25 cellular contexts compared by ENCODE assay signal in genomic region chr12:49901026-49901425, GRCh38. TPM values are rescaled to one million over a fixed set of nuclear protein-coding genes. Genes with fewer than 3 reads are reported as not detected.
"Had no signal": no experiment of that assay in that cellular context is flagged by ENCODE, and none has a peak within 500 bp of the region (broad histone marks: within the 10 kb centered on the region; RNA-seq: fewer than 3 reads in every experiment).

No MANE protein-coding gene starts in this region.

- H3K9me3 ChIP-seq: body of pancreas, thoracic aorta, vagina had no signal

- H2AFZ ChIP-seq: hepatocyte had no signal

- H3K36me3 Mint-ChIP-seq: activated naive CD4-positive, alpha-beta T cell treated with anti-CD3 and anti-CD28 coated beads, Interleukin-2, amount 50 U/mL, for 24 hours; immature natural killer cell; type B pancreatic cell; WTC11 had no signal

- H3K9me3 Mint-ChIP-seq: activated naive CD4-positive, alpha-beta T cell treated with anti-CD3 and anti-CD28 coated beads, Interleukin-2, amount 50 U/mL, for 24 hours; immature natural killer cell; nephron; type B pancreatic cell; WTC11 had no signal

- H3K4me3 ChIP-seq: body of pancreas, cardiac muscle cell, hepatocyte, thoracic aorta, vagina had no signal

- H3K27me3 ChIP-seq: body of pancreas, vagina had no signal

- H3K27me3 Mint-ChIP-seq: activated naive CD4-positive, alpha-beta T cell treated with anti-CD3 and anti-CD28 coated beads, Interleukin-2, amount 50 U/mL, for 24 hours had no signal

- H3K4me3 Mint-ChIP-seq: activated naive CD4-positive, alpha-beta T cell treated with anti-CD3 and anti-CD28 coated beads, Interleukin-2, amount 50 U/mL, for 24 hours; type B pancreatic cell; WTC11 had no signal

- H3K27ac ChIP-seq: body of pancreas, cardiac muscle cell, foreskin keratinocyte, hepatocyte, thoracic aorta, vagina had no signal

- H3K4me1 ChIP-seq: body of pancreas, foreskin keratinocyte, vagina had no signal

- ATAC-seq: body of pancreas, foreskin keratinocyte, sciatic nerve, WTC11 had no signal

- DNase-seq: activated gamma-delta T cell treated with Interleukin-2 at 50 U/mL for 16 hours; activated T-cell treated with anti-CD3 and anti-CD28 coated beads, Interleukin-2, amount 50 U/mL, for 1 hour; anterior cingulate cortex; body of pancreas; dermis blood vessel endothelial cell; effector CD8-positive, alpha-beta T cell; foreskin keratinocyte; immature natural killer cell; occipital lobe; stimulated activated CD4-positive, alpha-beta T cell treated with anti-CD3 and anti-CD28 coated beads, Interleukin-2, amount 100 ng/mL, for 48 hours; stimulated activated CD8-positive, alpha-beta memory T cell treated with anti-CD3 and anti-CD28 coated beads, Interleukin-4, amount 100 ng/mL, for 48 hours; stimulated activated naive CD4-positive, alpha-beta T cell treated with Interleukin-2 at 50 U/mL for 16 hours had no signal

- H3K27ac Mint-ChIP-seq: activated naive CD4-positive, alpha-beta T cell treated with anti-CD3 and anti-CD28 coated beads, Interleukin-2, amount 50 U/mL, for 24 hours; type B pancreatic cell; WTC11 had no signal

- H3K4me2 ChIP-seq: hepatocyte had no signal

- H3K36me3 ChIP-seq: cardiac muscle cell, thoracic aorta, vagina had no signal

- FAIRE-seq: TTC549 had no signal

- H3K79me2 ChIP-seq: hepatocyte had no signal

RNA-seq across cellular contexts. Expression of gene FAIM2, which starts 2.7 kb away (rescaled TPM):
- total RNA-seq: dermis blood vessel endothelial cell, foreskin keratinocyte, glomerular endothelial cell had no signal
- polyA plus RNA-seq: foreskin keratinocyte had no signal

RNA-seq across cellular contexts. Expression of gene AQP2, which starts 49.5 kb away (rescaled TPM):
- total RNA-seq: body of pancreas, cardiac muscle cell, dermis blood vessel endothelial cell, foreskin keratinocyte, glomerular endothelial cell, liver, occipital lobe, sciatic nerve, vagina, WTC11 had no signal
- polyA plus RNA-seq: cardiac muscle cell, esophagus, foreskin keratinocyte, immature natural killer cell, liver had no signal
